Comparison of ENCODE assay signal across 9 cellular contexts in the genomic region with DNA sequence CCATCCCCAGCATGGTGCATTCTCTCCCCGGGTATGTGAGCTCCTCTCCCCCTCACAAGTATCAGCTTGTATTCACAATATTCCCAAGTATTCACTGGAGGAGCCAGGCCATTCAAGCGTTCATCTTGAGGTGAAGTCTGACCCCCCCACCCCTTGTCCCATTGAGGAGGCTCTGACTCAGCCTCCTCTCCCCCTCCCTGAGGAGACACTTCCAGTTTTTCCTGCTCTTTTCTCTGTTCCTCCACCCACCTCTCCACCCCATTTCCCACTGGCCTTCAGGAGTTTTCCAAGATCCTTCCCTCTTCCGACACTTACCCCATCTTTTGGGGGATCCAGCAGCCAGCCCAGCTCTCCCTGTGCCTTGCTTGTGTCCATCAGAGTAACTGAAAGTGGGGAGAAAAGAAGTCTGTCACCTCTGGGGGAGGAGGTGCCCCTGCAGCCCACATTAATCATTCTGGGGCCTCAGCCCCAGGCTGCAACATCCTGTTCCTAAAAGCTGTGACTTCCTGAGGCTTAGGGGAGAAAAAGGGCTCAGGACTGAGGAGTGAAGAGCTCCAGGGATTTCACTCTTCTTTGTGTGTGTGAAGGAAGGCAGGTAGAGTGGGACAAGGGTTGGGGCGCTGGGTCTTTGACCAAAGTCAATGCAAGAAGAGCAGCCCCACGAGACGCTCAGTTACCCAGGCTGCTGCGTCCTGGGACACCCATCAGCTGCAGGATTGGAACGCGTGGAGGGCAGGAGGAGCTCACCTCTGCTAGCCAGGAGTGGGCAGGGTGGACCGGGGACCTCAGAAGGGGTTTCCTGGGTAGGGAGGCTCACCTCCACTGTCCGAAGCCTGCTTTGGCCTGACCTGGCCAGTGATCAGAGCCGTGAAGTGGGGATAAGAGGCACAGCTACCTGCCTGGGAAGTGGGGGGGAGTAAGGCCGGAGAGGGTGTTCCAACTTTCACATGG. TPM values are rescaled to one million over a fixed set of nuclear protein-coding genes. Genes with fewer than 3 reads are reported as not detected.
A peak's percentile ranks its signal among the peaks of the same experiment; 100 is the strongest.
DNase-seq lines count a peak whose midpoint lies in the region; ATAC-seq, FAIRE-seq and TF ChIP-seq lines count a peak whose summit lies in the region.
"Had no signal": no experiment of that assay in that cellular context is flagged by ENCODE, and none has a peak within 500 bp of the region (broad histone marks: within the 10 kb centered on the region; RNA-seq: fewer than 3 reads in every experiment).

No MANE protein-coding gene starts in this region.

- H3K27ac ChIP-seq in H1 (ENCODE audit: low read depth, low read length) = peak overlapping the region; percentile 71
- no peak overlapping the region for H3K27ac ChIP-seq in neuronal stem cell (replicated peaks; ENCODE audit: low read length)

- CTCF ChIA-PET in H1 (lab: Charles Lee; ENCODE audit: partially characterized antibody) = interaction anchor here (0.7 to 23.5 kb wide), 15 partner anchors 9 to 408 kb away, joined by 3 to 359 read pairs (median 5); a partner anchor contains a TSS

- H3K4me2 ChIP-seq in H1 (ENCODE audit: insufficient read depth in 1 of 2, low read depth in 2 of 2, low read length in 2 of 2) (peak overlapping the region; percentile 96 to 98), neuronal stem cell (ENCODE audit: insufficient read depth, low read length, poor library complexity, severe bottlenecking) (no peak overlapping the region)

- FAIRE-seq in H1 (lab: Jason Lieb, UNC) = no peak
- FAIRE-seq: HTR-8/SVneo had no signal

- H2BK120ac ChIP-seq in H1 (replicated peaks; ENCODE audit: low read depth, low read length) = peak overlapping the region; percentile 62
- peak overlapping the region; percentile 66 for H2BK120ac ChIP-seq in neuronal stem cell (ENCODE audit: low read depth, low read length)

- H3K79me1 ChIP-seq in H1 (ENCODE audit: low read depth, low read length) (peaks cover 13% of the 10 kb centered on the region), neuronal stem cell (ENCODE audit: low read depth, low read length) (no peaks in the 10 kb centered on the region)

- no peak for TF ChIP-seq RAD21 in H1 (IDR thresholded peaks at IDR 0.05 in 1 of 2, conservative IDR thresholded peaks at IDR 0.05 in 1 of 2; ENCODE audit: low read depth in 2 of 2, low read length in 2 of 2)

- DNase-seq in GF-D8 (lab: John Stamatoyannopoulos, UW) = peak; percentile 24
- peak; percentile 46 for DNase-seq in SKM-1 (lab: John Stamatoyannopoulos, UW; ENCODE audit: unreplicated experiment)
- DNase-seq in H1 (ENCODE audit: low read depth in 1 of 2, low spot score in 2 of 2) = no peak
- DNase-seq in neuronal stem cell (ENCODE audit: low spot score) = no peak
- DNase-seq in BE2C = no peak
- no peak for DNase-seq in HUDEP-2 (lab: John Stamatoyannopoulos, UW; ENCODE audit: unreplicated experiment in 76 of 76)

- peak overlapping the region; percentile 28 for H4K5ac ChIP-seq in H1 (ENCODE audit: insufficient read length, low read depth, low read length)

- peak overlapping the region; percentile 24 for H3K56ac ChIP-seq in H1 (replicated peaks; ENCODE audit: insufficient read length, low read depth, low read length)

- H3K27me3 ChIP-seq in H1 (replicated peaks in 1 of 4; ENCODE audit: control insufficient read depth in 3 of 4, extremely low read depth in 1 of 4, insufficient read depth in 3 of 4, low read length in 3 of 4) (no peaks in the 10 kb centered on the region), neuronal stem cell (ENCODE audit: control insufficient read depth in 3 of 3, insufficient read depth in 3 of 3, low read depth in 1 of 3, low read length in 3 of 3) (peaks cover 0 to 11% (median 0%) of the 10 kb centered on the region in 3 experiments), BE2C (peaks cover 21% of the 10 kb centered on the region)

- H3K4me3 ChIP-seq in H1 (ENCODE audit: extremely low read depth in 1 of 4, insufficient read depth in 2 of 4, low read depth in 3 of 4, low read length in 4 of 4) = peak overlapping the region; percentile 86 to 91 (median 88)
- H3K4me3 ChIP-seq in neuronal stem cell (ENCODE audit: low read length in 2 of 2) = no peak overlapping the region
- H3K4me3 ChIP-seq in BE2C (ENCODE audit: low read depth, low read length) = no peak overlapping the region

- peaks cover 0 to 49% of the 10 kb centered on the region in 2 experiments; a peak in 3 of 4 replicates for H3K79me2 ChIP-seq in H1 (ENCODE audit: control insufficient read depth in 1 of 2, insufficient read depth in 2 of 2, low read length in 2 of 2)

- peak overlapping the region; percentile 96; the same call in 1 of the 2 replicates for H2AK5ac ChIP-seq in H1 (ENCODE audit: low read depth, low read length)
- H2AK5ac ChIP-seq in neuronal stem cell (ENCODE audit: low read depth, low read length) = no peak overlapping the region

- H3K4me1 ChIP-seq in H1 (replicated peaks in 1 of 4; ENCODE audit: control insufficient read depth in 3 of 4, insufficient read depth in 4 of 4, low read length in 3 of 4) (peaks cover 17 to 40% (median 28%) of the 10 kb centered on the region in 4 experiments), neuronal stem cell (ENCODE audit: control insufficient read depth in 2 of 2, insufficient read depth in 1 of 2, low read depth in 1 of 2, low read length in 2 of 2) (peaks cover 11 to 16% of the 10 kb centered on the region in 2 donors), BE2C (no peaks in the 10 kb centered on the region)

- H2BK5ac ChIP-seq in H1 (ENCODE audit: low read depth, low read length) = peak overlapping the region; percentile 94; the same call in 1 of the 2 replicates
- no peak overlapping the region for H2BK5ac ChIP-seq in neuronal stem cell (ENCODE audit: low read length)

- H2BK20ac ChIP-seq in H1 (ENCODE audit: low read length) = peak overlapping the region; percentile 76

- 16% methylated on average over 13 of the region's 13 CpGs; no CpG with 5 or more reads in 1 of the 2 experiments for WGBS in H1 (ENCODE audit: extremely low coverage in 1 of 2, insufficient coverage in 1 of 2, insufficient read length in 1 of 2, insufficient replicate concordance in 2 of 2, low coverage in 1 of 2, low lambda C conversion rate in 2 of 2, missing lambda C conversion rate in 1 of 2), 2 experiments
- no CpG with 5 or more reads among the region's 13 CpGs for WGBS in neuronal stem cell (ENCODE audit: extremely low coverage in 2 of 2, insufficient read length in 2 of 2, insufficient replicate concordance in 1 of 2), 2 donors

- H3K9ac ChIP-seq in H1 (replicated peaks in 1 of 4; ENCODE audit: extremely low read depth in 1 of 4, low read depth in 3 of 4, low read length in 3 of 4) (peak overlapping the region in 3 of 4 experiments; percentile 67 to 77 (median 74); a peak in 6 of 7 replicates), neuronal stem cell (ENCODE audit: low read depth, low read length, poor library complexity) (no peak overlapping the region)

- H3K23me2 ChIP-seq in H1 (ENCODE audit: low read depth, low read length) = peaks cover 14% of the 10 kb centered on the region

- no peaks in the 10 kb centered on the region for H3K9me3 ChIP-seq in H1 (ENCODE audit: insufficient read depth in 2 of 2, low read depth in 1 of 2, low read length in 1 of 2)
- no peaks in the 10 kb centered on the region for H3K9me3 ChIP-seq in neuronal stem cell (replicated peaks in 1 of 2; ENCODE audit: control insufficient read depth in 2 of 2, insufficient read depth in 1 of 2, low read depth in 1 of 2, low read length in 2 of 2)
- H3K9me3 ChIP-seq in BE2C = no peaks in the 10 kb centered on the region

- TF ChIP-seq POLR2A in H1 (IDR thresholded peaks at IDR 0.05; ENCODE audit: control extremely low read depth in 1 of 2, low read depth in 2 of 2, low read length in 2 of 2) = no peak

- H2BK15ac ChIP-seq in H1 (ENCODE audit: low read length) (peak overlapping the region; percentile 84), neuronal stem cell (ENCODE audit: low read length) (peak overlapping the region; percentile 21)

- peaks cover 3 to 6% of the 10 kb centered on the region in 2 experiments for H4K20me1 ChIP-seq in H1 (replicated peaks in 1 of 2; ENCODE audit: control insufficient read depth in 1 of 2, insufficient read depth in 2 of 2, low read length in 2 of 2)

- H4K91ac ChIP-seq in H1 (replicated peaks; ENCODE audit: insufficient read length, low read length) = peak overlapping the region; percentile 50
- H4K91ac ChIP-seq in neuronal stem cell (ENCODE audit: low read depth, low read length, poor library complexity) = peak overlapping the region; percentile 96

- H2AFZ ChIP-seq in H1 (ENCODE audit: low read length) = no peak overlapping the region
- H2AFZ ChIP-seq in neuronal stem cell (ENCODE audit: low read length) = peak overlapping the region; percentile 52

- H4K8ac ChIP-seq in H1 (ENCODE audit: extremely low read depth, insufficient read depth, low read length) = no peak overlapping the region; the same call in 1 of the 2 replicates
- no peak overlapping the region for H4K8ac ChIP-seq in neuronal stem cell (ENCODE audit: low read depth, low read length)

- TF ChIP-seq EP300 in H1 (IDR thresholded peaks at IDR 0.05; ENCODE audit: borderline replicate concordance in 1 of 2, low read depth in 2 of 2, low read length in 2 of 2) = no peak

- no peak for TF ChIP-seq CTCF in H1 (IDR thresholded peaks at IDR 0.05; ENCODE audit: control extremely low read depth in 1 of 3, insufficient read depth in 1 of 3, low read depth in 1 of 3, low read length in 3 of 3)
- TF ChIP-seq CTCF in BE2C (IDR thresholded peaks at IDR 0.05; ENCODE audit: low read depth, low read length) = no peak

- ATAC-seq in HG02885 (IDR thresholded peaks at IDR 0.05; ENCODE audit: poor library complexity, unreplicated experiment) (no peak), GM18858 (IDR thresholded peaks at IDR 0.05; ENCODE audit: unreplicated experiment) (no peak)

- H2BK12ac ChIP-seq in H1 (ENCODE audit: low read depth, low read length) (peak overlapping the region; percentile 75; the same call in 1 of the 2 replicates), neuronal stem cell (ENCODE audit: low read length) (no peak overlapping the region)

- H3K4ac ChIP-seq in H1 (replicated peaks; ENCODE audit: insufficient read length, low read depth, low read length) (peak overlapping the region; percentile 91), neuronal stem cell (ENCODE audit: low read length) (no peak overlapping the region)

- peak overlapping the region; percentile 78 for H3K18ac ChIP-seq in H1 (ENCODE audit: extremely low read depth, low read length)
- peak overlapping the region; percentile 61 for H3K18ac ChIP-seq in neuronal stem cell (ENCODE audit: low read length)

- peak overlapping the region; percentile 67 for H3K14ac ChIP-seq in H1 (ENCODE audit: insufficient read length)
- H3K14ac ChIP-seq in neuronal stem cell (ENCODE audit: low read length) = no peak overlapping the region

- H3K36me3 ChIP-seq in H1 (ENCODE audit: control insufficient read depth in 2 of 4, insufficient read depth in 4 of 4, low read length in 3 of 4) = peaks cover 0 to 9% (median 3%) of the 10 kb centered on the region in 4 experiments; a peak in 6 of 8 replicates
- no peaks in the 10 kb centered on the region for H3K36me3 ChIP-seq in neuronal stem cell (replicated peaks in 1 of 2; ENCODE audit: control insufficient read depth in 2 of 2, insufficient read depth in 2 of 2, low read length in 2 of 2)
- H3K36me3 ChIP-seq in BE2C = no peaks in the 10 kb centered on the region

- H3K23ac ChIP-seq in H1 (ENCODE audit: insufficient read length) (no peak overlapping the region), neuronal stem cell (ENCODE audit: low read depth, low read length, poor library complexity) (peak overlapping the region; percentile 77)

- POLR2A ChIA-PET in H1 (lab: Charles Lee; ENCODE audit: partially characterized antibody) = interaction anchor here (0.8 to 25.2 kb wide), 14 partner anchors 8 to 120 kb away, joined by 3 to 518 read pairs (median 4); a partner anchor contains a TSS

RNA-seq across cellular contexts. Expression of a gene that starts 1.1 kb away (rescaled TPM):
- total RNA-seq in H1 (2021; fragmentation: NEBNext Ultra II Directional; extraction: Animal tissue kit (Norgen Biotek cat#: 25700)) = 133 and 139 TPM in 2 replicates
- polyA plus RNA-seq in H1 (2011; rRNA removed) = 86.5 and 113 TPM in 2 replicates
- 103 TPM for polyA plus RNA-seq in H1 (2011; cell fraction: cytosol; rRNA removed)
- 324 TPM for polyA plus RNA-seq in H1 (2011; cell fraction: nucleus; rRNA removed)
- 107 to 123 TPM (median 120 TPM) in 4 replicates for polyA plus RNA-seq in H1 (2012, experiment 1 of 2)
- 106 TPM for polyA plus RNA-seq in H1 (2012, experiment 2 of 2)
- 176 TPM for polyA plus RNA-seq in H1 (2013, experiment 1 of 2)
- 162 TPM for polyA plus RNA-seq in H1 (2013, experiment 2 of 2)
- polyA minus RNA-seq in H1 (2011; rRNA and poly(A)+ RNA removed) = 185 and 189 TPM in 2 replicates
- polyA minus RNA-seq in H1 (2011; cell fraction: cytosol; rRNA and poly(A)+ RNA removed) = 79.6 TPM
- 128 TPM for polyA minus RNA-seq in H1 (2011; cell fraction: nucleus; rRNA and poly(A)+ RNA removed)
- polyA plus RNA-seq in neuronal stem cell (2013, experiment 1 of 2) = 0.24 TPM
- polyA plus RNA-seq in neuronal stem cell (2013, experiment 2 of 2) = 0.15 TPM
- 3.2 TPM for polyA plus RNA-seq in BE2C (2012; ENCODE audit: insufficient read depth, insufficient read length, low read depth)

RNA-seq across cellular contexts. Expression of a gene that starts 26.4 kb away (rescaled TPM):
- 159 and 174 TPM in 2 replicates for total RNA-seq in H1 (2021; fragmentation: NEBNext Ultra II Directional; extraction: Animal tissue kit (Norgen Biotek cat#: 25700))
- 40.6 and 77.9 TPM in 2 replicates for polyA plus RNA-seq in H1 (2011; rRNA removed)
- polyA plus RNA-seq in H1 (2011; cell fraction: cytosol; rRNA removed) = 25.7 TPM
- 107 TPM for polyA plus RNA-seq in H1 (2011; cell fraction: nucleus; rRNA removed)
- polyA plus RNA-seq in H1 (2012, experiment 1 of 2) = 138 to 177 TPM (median 171 TPM) in 4 replicates
- polyA plus RNA-seq in H1 (2012, experiment 2 of 2) = 172 TPM
- 166 TPM for polyA plus RNA-seq in H1 (2013, experiment 1 of 2)
- 163 TPM for polyA plus RNA-seq in H1 (2013, experiment 2 of 2)
- 21.5 and 32.9 TPM in 2 replicates for polyA minus RNA-seq in H1 (2011; rRNA and poly(A)+ RNA removed)
- 70.7 TPM for polyA minus RNA-seq in H1 (2011; cell fraction: cytosol; rRNA and poly(A)+ RNA removed)
- 64.8 TPM for polyA minus RNA-seq in H1 (2011; cell fraction: nucleus; rRNA and poly(A)+ RNA removed)
- polyA plus RNA-seq in neuronal stem cell (2013, experiment 1 of 2) = 85.0 TPM
- polyA plus RNA-seq in neuronal stem cell (2013, experiment 2 of 2) = 85.7 TPM
- 96.7 TPM for polyA plus RNA-seq in BE2C (2012; ENCODE audit: insufficient read depth, insufficient read length, low read depth)

RNA-seq across cellular contexts. Expression of a gene that starts 35.7 kb away (rescaled TPM):
- 0.32 and 0.46 TPM in 2 replicates for total RNA-seq in H1 (2021; fragmentation: NEBNext Ultra II Directional; extraction: Animal tissue kit (Norgen Biotek cat#: 25700))
- 0.13 and 0.15 TPM in 2 replicates for polyA plus RNA-seq in H1 (2011; rRNA removed)
- 0.14 TPM for polyA plus RNA-seq in H1 (2011; cell fraction: cytosol; rRNA removed)
- polyA plus RNA-seq in H1 (2011; cell fraction: nucleus; rRNA removed) = 0.37 TPM
- 0.20 TPM in 1 of 4 replicates, not detected in the others for polyA plus RNA-seq in H1 (2012, experiment 1 of 2)
- 0.29 TPM for polyA plus RNA-seq in H1 (2012, experiment 2 of 2)
- polyA plus RNA-seq in H1 (2013, experiment 1 of 2) = 0.18 TPM
- polyA plus RNA-seq in H1 (2013, experiment 2 of 2) = not detected
- 1.6 and 2.6 TPM in 2 replicates for polyA minus RNA-seq in H1 (2011; rRNA and poly(A)+ RNA removed)
- not detected for polyA minus RNA-seq in H1 (2011; cell fraction: cytosol; rRNA and poly(A)+ RNA removed)
- 6.1 TPM for polyA minus RNA-seq in H1 (2011; cell fraction: nucleus; rRNA and poly(A)+ RNA removed)
- polyA plus RNA-seq in neuronal stem cell (2013, experiment 1 of 2) = not detected
- not detected for polyA plus RNA-seq in neuronal stem cell (2013, experiment 2 of 2)
- polyA plus RNA-seq in BE2C (2012; ENCODE audit: insufficient read depth, insufficient read length, low read depth) = not detected

RNA-seq across cellular contexts. Expression of a gene that starts 45.1 kb away (rescaled TPM):
- 35.5 and 38.2 TPM in 2 replicates for total RNA-seq in H1 (2021; fragmentation: NEBNext Ultra II Directional; extraction: Animal tissue kit (Norgen Biotek cat#: 25700))
- 23.1 and 28.8 TPM in 2 replicates for polyA plus RNA-seq in H1 (2011; rRNA removed)
- 27.9 TPM for polyA plus RNA-seq in H1 (2011; cell fraction: cytosol; rRNA removed)
- 37.7 TPM for polyA plus RNA-seq in H1 (2011; cell fraction: nucleus; rRNA removed)
- 22.4 to 28.3 TPM (median 26.2 TPM) in 4 replicates for polyA plus RNA-seq in H1 (2012, experiment 1 of 2)
- 25.4 TPM for polyA plus RNA-seq in H1 (2012, experiment 2 of 2)
- polyA plus RNA-seq in H1 (2013, experiment 1 of 2) = 11.6 TPM
- polyA plus RNA-seq in H1 (2013, experiment 2 of 2) = 12.8 TPM
- 51.2 and 57.7 TPM in 2 replicates for polyA minus RNA-seq in H1 (2011; rRNA and poly(A)+ RNA removed)
- 20.8 TPM for polyA minus RNA-seq in H1 (2011; cell fraction: cytosol; rRNA and poly(A)+ RNA removed)
- 25.5 TPM for polyA minus RNA-seq in H1 (2011; cell fraction: nucleus; rRNA and poly(A)+ RNA removed)
- 27.3 TPM for polyA plus RNA-seq in neuronal stem cell (2013, experiment 1 of 2)
- polyA plus RNA-seq in neuronal stem cell (2013, experiment 2 of 2) = 26.2 TPM
- not detected for polyA plus RNA-seq in BE2C (2012; ENCODE audit: insufficient read depth, insufficient read length, low read depth)

Comparison
In these comparisons a context has a peak if more than half of its experiments do, and no peak if none do; other contexts are left out.
1. DNase-seq: peak in GF-D8 (single experiment) and SKM-1 (single experiment); none in H1 (0 of 2), neuronal stem cell (single experiment), BE2C (single experiment) and HUDEP-2 (0 of 76).
2. H3K4me3 ChIP-seq: peak in H1 (4 of 4); none in neuronal stem cell (0 of 2) and BE2C (single experiment).